In the genomic region with DNA sequence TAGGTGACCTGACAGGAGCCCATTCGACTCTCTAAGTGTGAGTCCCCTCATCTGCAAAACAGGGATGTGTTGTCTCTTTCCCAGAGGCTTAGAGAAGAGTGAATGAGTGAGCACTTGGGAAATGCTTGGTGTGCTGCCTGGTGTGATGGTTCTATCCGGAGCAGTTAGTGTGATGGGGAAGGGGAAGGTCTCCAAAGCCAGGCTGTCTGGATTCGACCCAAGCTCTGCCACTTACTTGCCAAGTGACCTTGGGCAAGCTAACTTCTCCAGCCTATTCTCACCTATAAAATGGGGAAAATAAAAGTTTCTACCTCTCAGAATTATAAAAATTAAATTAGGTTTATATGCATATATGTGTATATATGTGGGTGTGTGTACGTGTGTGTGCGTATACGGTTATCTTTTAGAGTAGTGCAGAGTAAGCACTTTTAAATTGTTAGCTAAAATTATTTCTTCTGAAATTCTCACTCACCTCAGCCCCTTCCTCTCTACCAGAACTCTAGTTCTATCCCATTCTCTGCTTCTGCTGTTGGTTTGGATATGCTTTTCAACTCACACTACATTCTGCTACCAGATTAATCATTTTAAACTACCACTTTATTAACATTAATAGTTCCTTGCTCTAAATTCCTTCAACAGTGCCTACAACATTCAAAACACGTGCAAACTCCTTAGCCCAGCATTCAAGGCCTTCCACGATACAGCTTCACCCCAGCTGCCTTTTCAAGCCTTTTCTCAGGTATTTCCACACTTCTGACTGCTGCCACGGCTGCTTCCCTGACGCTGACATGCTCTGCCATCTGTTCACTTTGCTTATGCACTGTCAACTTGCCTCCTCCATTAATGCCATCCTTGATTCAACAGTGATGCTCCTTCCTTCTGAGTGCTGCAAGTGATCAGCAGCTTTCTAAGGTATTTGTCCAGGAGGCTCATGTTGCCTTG, we compare ENCODE assay signal across 1 cellular context.
A peak's percentile ranks its signal among the peaks of the same experiment; 100 is the strongest.
TF ChIP-seq lines count a peak whose summit lies in the region.

No MANE protein-coding gene starts in this region.

TF ChIP-seq in HEK293, 187 proteins besides CTCF, POLR2A, EP300 and RAD21:
- TF ChIP-seq ZNF600 (tag by site-specific recombination; IDR thresholded peaks at IDR 0.05): peak; percentile 39; the same call in 1 of the 2 replicates
- TF ChIP-seq, protein P1, sequence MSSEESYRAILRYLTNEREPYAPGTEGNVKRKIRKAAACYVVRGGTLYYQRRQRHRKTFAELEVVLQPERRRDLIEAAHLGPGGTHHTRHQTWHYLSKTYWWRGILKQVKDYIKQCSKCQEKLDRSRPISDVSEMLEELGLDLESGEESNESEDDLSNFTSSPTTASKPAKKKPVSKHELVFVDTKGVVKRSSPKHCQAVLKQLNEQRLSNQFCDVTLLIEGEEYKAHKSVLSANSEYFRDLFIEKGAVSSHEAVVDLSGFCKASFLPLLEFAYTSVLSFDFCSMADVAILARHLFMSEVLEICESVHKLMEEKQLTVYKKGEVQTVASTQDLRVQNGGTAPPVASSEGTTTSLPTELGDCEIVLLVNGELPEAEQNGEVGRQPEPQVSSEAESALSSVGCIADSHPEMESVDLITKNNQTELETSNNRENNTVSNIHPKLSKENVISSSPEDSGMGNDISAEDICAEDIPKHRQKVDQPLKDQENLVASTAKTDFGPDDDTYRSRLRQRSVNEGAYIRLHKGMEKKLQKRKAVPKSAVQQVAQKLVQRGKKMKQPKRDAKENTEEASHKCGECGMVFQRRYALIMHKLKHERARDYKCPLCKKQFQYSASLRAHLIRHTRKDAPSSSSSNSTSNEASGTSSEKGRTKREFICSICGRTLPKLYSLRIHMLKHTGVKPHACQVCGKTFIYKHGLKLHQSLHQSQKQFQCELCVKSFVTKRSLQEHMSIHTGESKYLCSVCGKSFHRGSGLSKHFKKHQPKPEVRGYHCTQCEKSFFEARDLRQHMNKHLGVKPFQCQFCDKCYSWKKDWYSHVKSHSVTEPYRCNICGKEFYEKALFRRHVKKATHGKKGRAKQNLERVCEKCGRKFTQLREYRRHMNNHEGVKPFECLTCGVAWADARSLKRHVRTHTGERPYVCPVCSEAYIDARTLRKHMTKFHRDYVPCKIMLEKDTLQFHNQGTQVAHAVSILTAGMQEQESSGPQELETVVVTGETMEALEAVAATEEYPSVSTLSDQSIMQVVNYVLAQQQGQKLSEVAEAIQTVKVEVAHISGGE (tag by site-specific recombination; conservative IDR thresholded peaks at IDR 0.05; ENCODE audit: low read depth): no peak
- TF ChIP-seq ZNF558 (tag by site-specific recombination; IDR thresholded peaks at IDR 0.05): no peak
